In the genomic region with DNA sequence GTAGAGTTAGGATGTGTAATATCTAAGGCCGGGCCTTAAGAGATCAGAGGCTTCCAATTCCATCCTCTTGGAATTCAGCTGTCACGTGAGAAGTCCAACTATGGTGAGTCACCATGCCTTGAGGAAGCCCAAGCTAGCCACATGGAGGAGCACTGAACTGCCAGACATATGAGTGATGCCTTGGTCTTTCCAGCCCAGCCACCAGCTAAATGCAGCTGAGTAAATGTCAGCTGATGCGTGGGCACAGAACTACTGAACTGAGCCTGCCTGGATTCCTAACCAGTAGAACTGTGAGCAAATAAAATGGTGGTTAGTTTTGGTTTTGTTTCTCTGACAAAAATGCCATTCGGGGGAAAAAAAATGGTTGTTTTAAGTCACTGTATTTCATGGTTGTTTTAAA, we compare ENCODE assay signal across 8 cellular contexts.
DNase-seq lines count a peak whose midpoint lies in the region; ATAC-seq lines count a peak whose summit lies in the region.
"Had no signal": no experiment of that assay in that cellular context is flagged by ENCODE, and none has a peak within 500 bp of the region (broad histone marks: within the 10 kb centered on the region; RNA-seq: fewer than 3 reads in every experiment).

No MANE protein-coding gene starts in this region.

- H3K4me1 Mint-ChIP-seq in activated T-helper 17 cell treated with anti-CD3 and anti-CD28 coated beads, Interleukin-2, amount 50 U/mL, for 72 hours, result peaks cover 30% of the 10 kb centered on the region
- H3K4me1 Mint-ChIP-seq: neural crest cell had no signal

- H3K27me3 Mint-ChIP-seq in activated T-helper 17 cell treated with anti-CD3 and anti-CD28 coated beads, Interleukin-2, amount 50 U/mL, for 72 hours, result no peaks in the 10 kb centered on the region

- DNase-seq in occipital lobe (lab: John Stamatoyannopoulos, UW) (peak; percentile 28), NCI-H2029 (lab: John Stamatoyannopoulos, UW) (no peak), iPS-NIHi7 (ENCODE audit: extremely low spot score) (no peak), DMS153 treated with DMSO at 0.1 percent for 48 hours (lab: John Stamatoyannopoulos, UW; ENCODE audit: unreplicated experiment) (no peak)

- no peaks in the 10 kb centered on the region for H3K36me3 Mint-ChIP-seq in activated T-helper 17 cell treated with anti-CD3 and anti-CD28 coated beads, Interleukin-2, amount 50 U/mL, for 72 hours (ENCODE audit: low read depth)

- peak; percentile 56 for ATAC-seq in GM18873 (IDR thresholded peaks at IDR 0.05; ENCODE audit: low FRiP score, unreplicated experiment)
- peak; percentile 70 for ATAC-seq in HG03521 (IDR thresholded peaks at IDR 0.05; ENCODE audit: unreplicated experiment)
- ATAC-seq in activated T-helper 17 cell treated with anti-CD3 and anti-CD28 coated beads, Interleukin-2, amount 50 U/mL, for 72 hours (replicated peaks), result peak; percentile 100

- H3K9me3 Mint-ChIP-seq in activated T-helper 17 cell treated with anti-CD3 and anti-CD28 coated beads, Interleukin-2, amount 50 U/mL, for 72 hours, result no peaks in the 10 kb centered on the region
- H3K9me3 Mint-ChIP-seq: neural crest cell had no signal

- H3K4me3 Mint-ChIP-seq in activated T-helper 17 cell treated with anti-CD3 and anti-CD28 coated beads, Interleukin-2, amount 50 U/mL, for 72 hours, result peak overlapping the region; percentile 33
- H3K4me3 Mint-ChIP-seq: neural crest cell had no signal

- H3K27ac Mint-ChIP-seq in activated T-helper 17 cell treated with anti-CD3 and anti-CD28 coated beads, Interleukin-2, amount 50 U/mL, for 72 hours, result peak overlapping the region; percentile 55
